In genomic region chr10:119291223-119291900, GRCh38 we compare ENCODE assay signal across 17 cellular contexts.
DNase-seq lines count a peak whose midpoint lies in the region; ATAC-seq and TF ChIP-seq lines count a peak whose summit lies in the region.
"Had no signal": no experiment of that assay in that cellular context is flagged by ENCODE, and none has a peak within 500 bp of the region (broad histone marks: within the 10 kb centered on the region; RNA-seq: fewer than 3 reads in every experiment).

No MANE protein-coding gene starts in this region.

- no peak overlapping the region for H3K4me3 Mint-ChIP-seq in activated CD8-positive, alpha-beta T cell treated with anti-CD3 and anti-CD28 coated beads for 36 hours
- H3K4me3 Mint-ChIP-seq in activated CD8-positive, alpha-beta T cell treated with anti-CD3 and anti-CD28 coated beads, Interleukin-2, amount 10 ng/mL, durations not matched to agents 7 days and 5 days: no peak overlapping the region
- H3K4me3 Mint-ChIP-seq in central memory CD8-positive, alpha-beta T cell: no peak overlapping the region
- no peak overlapping the region for H3K4me3 Mint-ChIP-seq in HFFc6

- H3K4me1 ChIP-seq in osteoblast (ENCODE audit: insufficient read depth, low read length): no peaks in the 10 kb centered on the region

- no peak overlapping the region for H2AFZ ChIP-seq in osteoblast (ENCODE audit: low read length)

- no peak overlapping the region for H3K4me2 ChIP-seq in osteoblast (ENCODE audit: insufficient read depth, low read length)

- H3K27me3 ChIP-seq in osteoblast (ENCODE audit: insufficient read depth, low read length): peaks cover 3% of the 10 kb centered on the region
- H3K27me3 ChIP-seq: tibial artery had no signal

- H4K20me1 ChIP-seq in osteoblast (ENCODE audit: insufficient read depth, low read length): peaks cover 3% of the 10 kb centered on the region

- DNase-seq in activated CD8-positive, alpha-beta T cell treated with anti-CD3 and anti-CD28 coated beads for 36 hours: no peak
- no peak for DNase-seq in activated CD8-positive, alpha-beta T cell treated with anti-CD3 and anti-CD28 coated beads, Interleukin-2, amount 10 ng/mL, durations not matched to agents 7 days and 5 days
- DNase-seq in HT-29 (ENCODE audit: low spot score) (peak; percentile 61), osteoblast (ENCODE audit: insufficient read length, low spot score, missing footprints) (peak; percentile 62), HK-2 (ENCODE audit: unreplicated experiment) (no peak), HFFc6 (no peak)
- DNase-seq in central memory CD8-positive, alpha-beta T cell (ENCODE audit: low spot score in 2 of 2): no peak
- DNase-seq: activated CD4-positive, CD25-positive, alpha-beta regulatory T cell; amniotic stem cell; DMS 273 treated with DMSO at 0.1 percent for 48 hours; kidney; NCI-H1694; stimulated activated CD4-positive, alpha-beta T cell treated with anti-CD3 and anti-CD28 coated beads, Interleukin-15, amount 100 ng/mL, for 24 hours; SW 1271; tibial artery had no signal

- no peaks in the 10 kb centered on the region for H3K36me3 ChIP-seq in osteoblast (ENCODE audit: insufficient read depth, low read length)
- H3K36me3 ChIP-seq: tibial artery had no signal

- H3K27me3 Mint-ChIP-seq in activated CD8-positive, alpha-beta T cell treated with anti-CD3 and anti-CD28 coated beads for 36 hours: no peaks in the 10 kb centered on the region
- H3K27me3 Mint-ChIP-seq in activated CD8-positive, alpha-beta T cell treated with anti-CD3 and anti-CD28 coated beads, Interleukin-2, amount 10 ng/mL, durations not matched to agents 7 days and 5 days (ENCODE audit: low read depth): peaks cover 2% of the 10 kb centered on the region
- no peaks in the 10 kb centered on the region for H3K27me3 Mint-ChIP-seq in central memory CD8-positive, alpha-beta T cell
- peaks cover 7% of the 10 kb centered on the region; the same call in 1 of the 2 replicates for H3K27me3 Mint-ChIP-seq in HFFc6 (ENCODE audit: insufficient read depth)

- peaks cover 53% of the 10 kb centered on the region for H3K4me1 Mint-ChIP-seq in activated CD8-positive, alpha-beta T cell treated with anti-CD3 and anti-CD28 coated beads for 36 hours (ENCODE audit: low read depth)
- peaks cover 56% of the 10 kb centered on the region for H3K4me1 Mint-ChIP-seq in activated CD8-positive, alpha-beta T cell treated with anti-CD3 and anti-CD28 coated beads, Interleukin-2, amount 10 ng/mL, durations not matched to agents 7 days and 5 days (ENCODE audit: low read depth)
- H3K4me1 Mint-ChIP-seq in central memory CD8-positive, alpha-beta T cell: peaks cover 52% of the 10 kb centered on the region
- H3K4me1 Mint-ChIP-seq in HFFc6 (ENCODE audit: low read depth): 0 out of 2 replicates have a peak, but pooled peaks cover 3% of the 10 kb centered on the region

- peaks cover 3% of the 10 kb centered on the region for H3K9me3 Mint-ChIP-seq in activated CD8-positive, alpha-beta T cell treated with anti-CD3 and anti-CD28 coated beads for 36 hours
- H3K9me3 Mint-ChIP-seq in activated CD8-positive, alpha-beta T cell treated with anti-CD3 and anti-CD28 coated beads, Interleukin-2, amount 10 ng/mL, durations not matched to agents 7 days and 5 days (ENCODE audit: insufficient read depth): no peaks in the 10 kb centered on the region
- H3K9me3 Mint-ChIP-seq in central memory CD8-positive, alpha-beta T cell: no peaks in the 10 kb centered on the region
- no peaks in the 10 kb centered on the region for H3K9me3 Mint-ChIP-seq in HFFc6

- no peak for ATAC-seq in activated CD8-positive, alpha-beta T cell treated with anti-CD3 and anti-CD28 coated beads for 36 hours
- no peak for ATAC-seq in activated CD8-positive, alpha-beta T cell treated with anti-CD3 and anti-CD28 coated beads, Interleukin-2, amount 10 ng/mL, durations not matched to agents 7 days and 5 days
- ATAC-seq in central memory CD8-positive, alpha-beta T cell (replicated peaks; ENCODE audit: extremely low read depth, poor library complexity, severe bottlenecking): no peak
- ATAC-seq in GM21576 (IDR thresholded peaks at IDR 0.05; ENCODE audit: unreplicated experiment): no peak

- H3K36me3 Mint-ChIP-seq in activated CD8-positive, alpha-beta T cell treated with anti-CD3 and anti-CD28 coated beads for 36 hours (ENCODE audit: low read depth): peaks cover 4% of the 10 kb centered on the region
- H3K36me3 Mint-ChIP-seq in activated CD8-positive, alpha-beta T cell treated with anti-CD3 and anti-CD28 coated beads, Interleukin-2, amount 10 ng/mL, durations not matched to agents 7 days and 5 days (ENCODE audit: low read depth): peaks cover 4% of the 10 kb centered on the region
- peaks cover 2% of the 10 kb centered on the region for H3K36me3 Mint-ChIP-seq in central memory CD8-positive, alpha-beta T cell (ENCODE audit: insufficient read depth)
- H3K36me3 Mint-ChIP-seq in HFFc6 (ENCODE audit: low read depth): peaks cover 4% of the 10 kb centered on the region; the same call in 1 of the 2 replicates

- no peaks in the 10 kb centered on the region for H3K9me3 ChIP-seq in osteoblast (ENCODE audit: low read depth, low read length)
- H3K9me3 ChIP-seq: tibial artery had no signal

- CTCF ChIA-PET in activated CD8-positive, alpha-beta T cell treated with anti-CD3 and anti-CD28 coated beads for 36 hours (lab: Charles Lee): interaction anchor here (0.9 to 2.1 kb wide), 2 partner anchors 81 to 85 kb away, joined by 3 to 7 read pairs; no protein-coding TSS in a partner anchor
- CTCF ChIA-PET in activated CD8-positive, alpha-beta T cell treated with anti-CD3 and anti-CD28 coated beads, Interleukin-2, amount 10 ng/mL, durations not matched to agents 7 days and 5 days (lab: Charles Lee): interaction anchor here (2.5 kb wide), 1 partner anchor 84 kb away, joined by 15 read pairs; the partner anchor contains the start of gene GRK5

- intact Hi-C loops in activated CD8-positive, alpha-beta T cell treated with anti-CD3 and anti-CD28 coated beads for 36 hours (cut with micrococcal nuclease): no loop called here

- no peaks in the 10 kb centered on the region for H3K79me2 ChIP-seq in osteoblast (ENCODE audit: insufficient read depth, low read length)

- no peak overlapping the region for H3K27ac ChIP-seq in osteoblast (ENCODE audit: low read depth, low read length)
- H3K27ac ChIP-seq: epithelial cell of prostate had no signal

- no peak overlapping the region for H3K4me3 ChIP-seq in osteoblast (ENCODE audit: insufficient read depth, low read length)
- H3K4me3 ChIP-seq: tibial artery had no signal

- TF ChIP-seq CTCF in activated CD8-positive, alpha-beta T cell treated with anti-CD3 and anti-CD28 coated beads for 36 hours (IDR thresholded peaks at IDR 0.05): no peak
- TF ChIP-seq CTCF in osteoblast (IDR thresholded peaks at IDR 0.05; ENCODE audit: extremely low read depth, low read depth, low read length) (no peak), HFFc6 (IDR thresholded peaks at IDR 0.05) (no peak)

- POLR2A ChIA-PET in activated CD8-positive, alpha-beta T cell treated with anti-CD3 and anti-CD28 coated beads for 36 hours (lab: Charles Lee): no interaction called here
- POLR2A ChIA-PET in activated CD8-positive, alpha-beta T cell treated with anti-CD3 and anti-CD28 coated beads, Interleukin-2, amount 10 ng/mL, durations not matched to agents 7 days and 5 days (lab: Charles Lee): interaction anchor here (0.9 kb wide), 1 partner anchor 10 kb away, joined by 4 read pairs; no protein-coding TSS in a partner anchor

- peak overlapping the region; percentile 16 for H3K27ac Mint-ChIP-seq in activated CD8-positive, alpha-beta T cell treated with anti-CD3 and anti-CD28 coated beads for 36 hours
- H3K27ac Mint-ChIP-seq in activated CD8-positive, alpha-beta T cell treated with anti-CD3 and anti-CD28 coated beads, Interleukin-2, amount 10 ng/mL, durations not matched to agents 7 days and 5 days: no peak overlapping the region
- H3K27ac Mint-ChIP-seq in central memory CD8-positive, alpha-beta T cell (ENCODE audit: low read depth): peak overlapping the region; percentile 68
- H3K27ac Mint-ChIP-seq in HFFc6: no peak overlapping the region

Comparison
In these comparisons a context has a peak if more than half of its experiments do, and no peak if none do; other contexts are left out.
1. H3K27ac Mint-ChIP-seq: peak in activated CD8-positive, alpha-beta T cell treated with anti-CD3 and anti-CD28 coated beads for 36 hours (single experiment) and central memory CD8-positive, alpha-beta T cell (single experiment); none in activated CD8-positive, alpha-beta T cell treated with anti-CD3 and anti-CD28 coated beads, Interleukin-2, amount 10 ng/mL, durations not matched to agents 7 days and 5 days (single experiment) and HFFc6 (single experiment).
2. DNase-seq: peak in HT-29 (single experiment) and osteoblast (single experiment); none in activated CD8-positive, alpha-beta T cell treated with anti-CD3 and anti-CD28 coated beads for 36 hours (single experiment), activated CD8-positive, alpha-beta T cell treated with anti-CD3 and anti-CD28 coated beads, Interleukin-2, amount 10 ng/mL, durations not matched to agents 7 days and 5 days (single experiment), central memory CD8-positive, alpha-beta T cell (0 of 2), HK-2 (single experiment) and HFFc6 (single experiment).